8 cellular contexts compared by ENCODE assay signal in the genomic region with DNA sequence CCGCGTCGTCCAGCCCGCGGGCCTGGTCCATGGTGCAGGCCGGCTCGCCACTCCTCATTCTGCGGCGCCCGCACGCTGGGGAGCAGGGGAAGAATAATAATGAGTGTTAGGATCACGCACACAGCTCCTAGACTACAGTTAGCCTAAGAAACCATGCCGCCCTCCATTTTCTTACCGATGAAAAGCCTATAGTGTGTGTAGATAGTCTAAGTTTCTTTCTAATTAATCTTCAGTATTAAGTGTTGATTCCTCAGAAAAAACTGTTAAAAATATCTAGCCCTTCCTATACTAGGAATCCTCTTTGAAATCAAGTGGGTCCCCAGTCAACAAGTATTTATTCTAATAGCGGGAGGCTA. TPM values are rescaled to one million over a fixed set of nuclear protein-coding genes. Genes with fewer than 3 reads are reported as not detected.
DNase-seq lines count a peak whose midpoint lies in the region; ATAC-seq and TF ChIP-seq lines count a peak whose summit lies in the region.

No MANE protein-coding gene starts in this region.

- H3K27me3 ChIP-seq in esophagus muscularis mucosa: no peaks in the 10 kb centered on the region
- no peaks in the 10 kb centered on the region for H3K27me3 ChIP-seq in MG63

- H3K4me3 ChIP-seq in OCI-LY7 (ENCODE audit: low read depth, low read length, poor library complexity, severe bottlenecking) (peak overlapping the region; percentile 53), esophagus muscularis mucosa (peak overlapping the region; percentile 64 to 77 (median 66)), skeletal muscle cell (ENCODE audit: low read depth, low read length) (peak overlapping the region; percentile 47), MG63 (no peak overlapping the region)

- H4K20me1 ChIP-seq in OCI-LY7 (ENCODE audit: insufficient read depth, low read length): peaks cover 3% of the 10 kb centered on the region; the same call in 1 of the 2 replicates

- no peak for TF ChIP-seq POLR2A in esophagus muscularis mucosa (IDR thresholded peaks at IDR 0.05; ENCODE audit: low read depth)

- H3K4me2 ChIP-seq in OCI-LY7 (ENCODE audit: low read length): peak overlapping the region; percentile 11; the same call in 1 of the 2 replicates

- TF ChIP-seq CTCF in OCI-LY7 (conservative IDR thresholded peaks at IDR 0.05; ENCODE audit: low read length) (peak; percentile 18; the same call in 1 of the 2 replicates), esophagus muscularis mucosa (IDR thresholded peaks at IDR 0.05) (peak in 1 of 3 experiments; percentile 2)

- WGBS in esophagus muscularis mucosa: 20% methylated on average over 15 of the region's 15 CpGs

- H2AFZ ChIP-seq in OCI-LY7 (ENCODE audit: low read length): no peak overlapping the region

- H3K36me3 ChIP-seq in OCI-LY7 (ENCODE audit: insufficient read depth, low read length): peaks cover 34% of the 10 kb centered on the region
- H3K36me3 ChIP-seq in esophagus muscularis mucosa: no peaks in the 10 kb centered on the region
- no peaks in the 10 kb centered on the region; the same call in 1 of the 2 replicates for H3K36me3 ChIP-seq in MG63

- CTCF ChIA-PET in OCI-LY7 (lab: Charles Lee; ENCODE audit: unreplicated experiment): interaction anchor here (1.0 kb wide), 1 partner anchor 200 kb away, joined by 3 read pairs; no protein-coding TSS in a partner anchor

- H3K27ac ChIP-seq in OCI-LY7 (ENCODE audit: low read depth, low read length, poor library complexity, severe bottlenecking) (no peak overlapping the region), esophagus muscularis mucosa (replicated peaks in 1 of 4) (peak overlapping the region; percentile 76 to 85 (median 78))

- peak; percentile 17 for ATAC-seq in GM18517 (IDR thresholded peaks at IDR 0.05; ENCODE audit: unreplicated experiment)
- no peak for ATAC-seq in GM21786 (IDR thresholded peaks at IDR 0.05; ENCODE audit: unreplicated experiment)

- no peak for TF ChIP-seq EP300 in esophagus muscularis mucosa (IDR thresholded peaks at IDR 0.05)

- no peaks in the 10 kb centered on the region for H3K4me1 ChIP-seq in OCI-LY7 (ENCODE audit: insufficient read depth, low read length, poor library complexity, severe bottlenecking)
- H3K4me1 ChIP-seq in esophagus muscularis mucosa: peaks cover 4 to 18% (median 12%) of the 10 kb centered on the region in 4 donors

- BruUV-seq in OCI-LY7 (replicated peaks; lab: Mats Ljungman, UMichigan): no TSS peak

- POLR2A ChIA-PET in OCI-LY7 (lab: Charles Lee): interaction anchor here (0.5 kb wide), 2 partner anchors 661 to 972 kb away, joined by 3 read pairs; no protein-coding TSS in a partner anchor

- intact Hi-C loops in OCI-LY7 (cut with micrococcal nuclease; ENCODE audit: unreplicated experiment): loop anchor here (1.0 kb wide), 1 partner anchor 209 kb away; no protein-coding TSS in a partner anchor
- intact Hi-C loops in esophagus muscularis mucosa (cut with DNase I): loop anchor here (5.0 kb wide), 2 partner anchors 45 to 415 kb away; a partner anchor contains a TSS

- H3K9me2 ChIP-seq in OCI-LY7 (ENCODE audit: insufficient read depth, low read length): no peaks in the 10 kb centered on the region

- no peaks in the 10 kb centered on the region for H3K79me2 ChIP-seq in OCI-LY7 (ENCODE audit: insufficient read depth, low read depth, low read length)

- H3K9me3 ChIP-seq in OCI-LY7 (ENCODE audit: low read length) (no peaks in the 10 kb centered on the region), esophagus muscularis mucosa (no peaks in the 10 kb centered on the region), MG63 (no peaks in the 10 kb centered on the region)

- DNase-seq in OCI-LY7 (ENCODE audit: low spot score) (no peak), esophagus muscularis mucosa (ENCODE audit: extremely low spot score) (no peak), skeletal muscle cell (ENCODE audit: low read depth) (no peak), MG63 (no peak), NCI-H187 treated with DMSO at 0.1 percent for 48 hours (lab: John Stamatoyannopoulos, UW) (no peak)
- no peak for DNase-seq in stimulated activated CD4-positive, alpha-beta T cell treated with anti-CD3 and anti-CD28 coated beads, Interleukin-4, amount 100 ng/mL, for 1 hour

RNA-seq across cellular contexts. Expression of a gene that starts 9.3 kb away (rescaled TPM):
- 1.2 and 3.6 TPM in 2 replicates for total RNA-seq in OCI-LY7 (2014; rRNA removed; shearing (Covaris generic))
- total RNA-seq in OCI-LY7 (2022): 12.6 and 13.2 TPM in 2 replicates
- total RNA-seq in esophagus muscularis mucosa: 10 to 100 TPM in 2 of 4 donors, 1 to 10 TPM in 2; 5.4 to 15.0 (median 8.9) TPM
- total RNA-seq in MG63 (2014; rRNA removed; shearing (Covaris generic); ENCODE audit: low replicate concordance): 0.20 TPM in 1 of 2 replicates, not detected in the other

RNA-seq across cellular contexts. Expression of a gene that starts 47.6 kb away (rescaled TPM):
- total RNA-seq in OCI-LY7 (2014; rRNA removed; shearing (Covaris generic)): 18.5 and 19.3 TPM in 2 replicates
- total RNA-seq in OCI-LY7 (2022) (32.2 and 33.6 TPM in 2 replicates), esophagus muscularis mucosa (10 to 100 TPM; 16.4 to 25.0 (median 22.7) TPM)
- 16.0 and 19.5 TPM in 2 replicates for total RNA-seq in MG63 (2014; rRNA removed; shearing (Covaris generic); ENCODE audit: low replicate concordance)
